In the genomic region with DNA sequence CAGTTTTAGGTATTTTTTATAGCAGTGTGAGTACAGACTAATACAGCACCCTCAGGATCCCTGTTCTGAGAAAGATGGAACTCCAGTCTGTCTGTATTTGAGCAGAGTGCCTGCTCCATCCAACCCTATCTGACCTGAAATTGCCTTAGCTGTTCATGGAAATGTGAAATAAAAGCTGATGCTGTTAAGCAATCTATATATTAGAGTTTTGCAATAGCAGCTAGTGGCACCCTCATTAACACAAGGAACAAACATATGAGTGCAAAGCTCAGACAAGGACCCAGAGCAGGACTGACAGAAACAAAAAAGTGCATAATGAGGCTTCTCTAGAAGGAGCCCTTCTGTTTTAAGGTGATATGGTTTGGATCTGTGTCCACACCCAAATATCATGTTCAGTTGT, we compare ENCODE assay signal across 19 cellular contexts.
DNase-seq lines count a peak whose midpoint lies in the region; ATAC-seq and TF ChIP-seq lines count a peak whose summit lies in the region.
"Had no signal": no experiment of that assay in that cellular context is flagged by ENCODE, and none has a peak within 500 bp of the region (broad histone marks: within the 10 kb centered on the region; RNA-seq: fewer than 3 reads in every experiment).

No MANE protein-coding gene starts in this region.

- H3K36me3 Mint-ChIP-seq in MCF 10A (ENCODE audit: insufficient read depth, unreplicated experiment): no peaks in the 10 kb centered on the region
- peaks cover 8% of the 10 kb centered on the region for H3K36me3 Mint-ChIP-seq in stimulated activated memory B cell treated with anti-CD40 and anti-IgM and Interleukin-4, amounts not matched to agents 10 μg/mL and 1 μg/mL and 100 μg/mL, for 72 hours

- peaks cover 19% of the 10 kb centered on the region for H3K4me1 Mint-ChIP-seq in MCF 10A (ENCODE audit: insufficient read depth, unreplicated experiment)
- no peaks in the 10 kb centered on the region for H3K4me1 Mint-ChIP-seq in stimulated activated memory B cell treated with anti-CD40 and anti-IgM and Interleukin-4, amounts not matched to agents 10 μg/mL and 1 μg/mL and 100 μg/mL, for 72 hours
- H3K4me1 Mint-ChIP-seq: B cell had no signal

- TF ChIP-seq POLR2A in breast epithelium (IDR thresholded peaks at IDR 0.05): no peak
- TF ChIP-seq POLR2A in esophagus squamous epithelium (IDR thresholded peaks at IDR 0.05): no peak
- no peak for TF ChIP-seq POLR2A in upper lobe of left lung (IDR thresholded peaks at IDR 0.05)

- H3K36me3 ChIP-seq in breast epithelium (no peaks in the 10 kb centered on the region), adipocyte (ENCODE audit: control insufficient read depth, insufficient read depth, low read length, severe bottlenecking) (no peaks in the 10 kb centered on the region), esophagus squamous epithelium (no peaks in the 10 kb centered on the region), upper lobe of left lung (no peaks in the 10 kb centered on the region)

- intact Hi-C loops in MCF 10A (cut with micrococcal nuclease): no loop called here
- intact Hi-C loops in breast epithelium (cut with DNase I; ENCODE audit: low total_unique reads): no loop called here
- intact Hi-C loops in esophagus squamous epithelium (cut with DNase I): no loop called here

- H3K9me3 ChIP-seq in breast epithelium (peaks cover 6 to 10% of the 10 kb centered on the region in 2 donors), adipocyte (ENCODE audit: control insufficient read depth, low read length) (peaks cover 3% of the 10 kb centered on the region), esophagus squamous epithelium (peaks cover 0 to 13% (median 9%) of the 10 kb centered on the region in 3 donors), upper lobe of left lung (peaks cover 0 to 10% (median 3%) of the 10 kb centered on the region in 4 donors)

- no peak for ATAC-seq in stimulated activated memory B cell treated with anti-CD40 and anti-IgM and Interleukin-4, amounts not matched to agents 10 μg/mL and 1 μg/mL and 100 μg/mL, for 72 hours
- no peak for ATAC-seq in upper lobe of left lung (ENCODE audit: low FRiP score in 2 of 2)
- ATAC-seq: CD8-positive, alpha-beta T cell had no signal

- TF ChIP-seq EP300 in upper lobe of left lung (IDR thresholded peaks at IDR 0.05): no peak

- H3K27ac Mint-ChIP-seq in MCF 10A (ENCODE audit: low read depth, unreplicated experiment): peak overlapping the region; percentile 81
- H3K27ac Mint-ChIP-seq in stimulated activated memory B cell treated with anti-CD40 and anti-IgM and Interleukin-4, amounts not matched to agents 10 μg/mL and 1 μg/mL and 100 μg/mL, for 72 hours: no peak overlapping the region
- H3K27ac Mint-ChIP-seq: B cell; CD4-positive, alpha-beta T cell; CD8-positive, alpha-beta T cell had no signal

- H3K27ac ChIP-seq in breast epithelium (no peak overlapping the region), esophagus squamous epithelium (peak overlapping the region in 3 of 4 donors; percentile 28 to 77 (median 67)), upper lobe of left lung (no peak overlapping the region)
- H3K27ac ChIP-seq: BLaER1 treated with 17β-estradiol and CSF1 and Interleukin-3, amounts not matched to agents 10 nM and 100 nM; C4-2B had no signal

- BruUV-seq in MCF 10A (replicated peaks; lab: Mats Ljungman, UMichigan): no TSS peak

- DNase-seq in MCF 10A (ENCODE audit: unreplicated experiment) (no peak), breast epithelium (ENCODE audit: low spot score in 2 of 2) (no peak), AML-193 (lab: John Stamatoyannopoulos, UW) (peak; percentile 27 to 33), adipocyte (ENCODE audit: low read depth) (peak; percentile 28), esophagus squamous epithelium (lab: John Stamatoyannopoulos, UW) (no peak), upper lobe of left lung (no peak), NCI-H1048 (lab: John Stamatoyannopoulos, UW) (no peak)
- DNase-seq: 8988T; ACHN; Caco-2; Calu3; CD4-positive, alpha-beta T cell; CD8-positive, alpha-beta T cell; DMS79 treated with DMSO at 0.1 percent for 48 hours; GF-D8 had no signal

- CTCF ChIA-PET in MCF 10A (lab: Yijun Ruan, JAX): no interaction called here

- no peaks in the 10 kb centered on the region for H3K27me3 ChIP-seq in breast epithelium
- no peaks in the 10 kb centered on the region for H3K27me3 ChIP-seq in adipocyte (replicated peaks; ENCODE audit: control insufficient read depth, insufficient read depth, low read length)
- H3K27me3 ChIP-seq in esophagus squamous epithelium: no peaks in the 10 kb centered on the region
- no peaks in the 10 kb centered on the region for H3K27me3 ChIP-seq in upper lobe of left lung
- H3K27me3 ChIP-seq: BLaER1 treated with 17β-estradiol and CSF1 and Interleukin-3, amounts not matched to agents 10 nM and 100 nM had no signal

- H3K4me3 ChIP-seq in breast epithelium (no peak overlapping the region), adipocyte (ENCODE audit: low read length) (no peak overlapping the region), esophagus squamous epithelium (no peak overlapping the region), upper lobe of left lung (no peak overlapping the region)
- H3K4me3 ChIP-seq: BLaER1 treated with 17β-estradiol and CSF1 and Interleukin-3, amounts not matched to agents 10 nM and 100 nM had no signal

- H3K9ac ChIP-seq in adipocyte (ENCODE audit: low read length): no peak overlapping the region
- H3K9ac ChIP-seq: BLaER1 treated with 17β-estradiol and CSF1 and Interleukin-3, amounts not matched to agents 10 nM and 100 nM had no signal

- no peak for TF ChIP-seq CTCF in MCF 10A (IDR thresholded peaks at IDR 0.05; ENCODE audit: unreplicated experiment)
- TF ChIP-seq CTCF in breast epithelium (IDR thresholded peaks at IDR 0.05): no peak
- no peak for TF ChIP-seq CTCF in esophagus squamous epithelium (IDR thresholded peaks at IDR 0.05)
- no peak for TF ChIP-seq CTCF in upper lobe of left lung (IDR thresholded peaks at IDR 0.05)

- peaks cover 9% of the 10 kb centered on the region for H3K9me3 Mint-ChIP-seq in MCF 10A (ENCODE audit: unreplicated experiment)
- peaks cover 23% of the 10 kb centered on the region for H3K9me3 Mint-ChIP-seq in stimulated activated memory B cell treated with anti-CD40 and anti-IgM and Interleukin-4, amounts not matched to agents 10 μg/mL and 1 μg/mL and 100 μg/mL, for 72 hours

- POLR2A ChIA-PET in MCF 10A (lab: Yijun Ruan, JAX): interaction anchor here (0.8 to 1.9 kb wide), 4 partner anchors 56 to 276 kb away, joined by 3 to 5 read pairs (median 4); no protein-coding TSS in a partner anchor

- H3K4me1 ChIP-seq in breast epithelium: peaks cover 0 to 8% of the 10 kb centered on the region in 2 donors
- peaks cover 18% of the 10 kb centered on the region for H3K4me1 ChIP-seq in adipocyte (ENCODE audit: control insufficient read depth, insufficient read depth, low read length)
- H3K4me1 ChIP-seq in esophagus squamous epithelium: peaks cover 12 to 45% (median 25%) of the 10 kb centered on the region in 3 donors
- H3K4me1 ChIP-seq in upper lobe of left lung: peaks cover 0 to 22% (median 9%) of the 10 kb centered on the region in 4 donors
- H3K4me1 ChIP-seq: BLaER1 treated with 17β-estradiol and CSF1 and Interleukin-3, amounts not matched to agents 10 nM and 100 nM had no signal

- H3K27me3 Mint-ChIP-seq in MCF 10A (ENCODE audit: insufficient read depth, unreplicated experiment): no peaks in the 10 kb centered on the region
- no peaks in the 10 kb centered on the region for H3K27me3 Mint-ChIP-seq in stimulated activated memory B cell treated with anti-CD40 and anti-IgM and Interleukin-4, amounts not matched to agents 10 μg/mL and 1 μg/mL and 100 μg/mL, for 72 hours
- H3K27me3 Mint-ChIP-seq: B cell; CD4-positive, alpha-beta T cell had no signal

- no peak overlapping the region for H3K4me3 Mint-ChIP-seq in MCF 10A (ENCODE audit: unreplicated experiment)
- H3K4me3 Mint-ChIP-seq in stimulated activated memory B cell treated with anti-CD40 and anti-IgM and Interleukin-4, amounts not matched to agents 10 μg/mL and 1 μg/mL and 100 μg/mL, for 72 hours: no peak overlapping the region
- H3K4me3 Mint-ChIP-seq: B cell; CD4-positive, alpha-beta T cell; CD8-positive, alpha-beta T cell had no signal

Comparison
In these comparisons a context has a peak if more than half of its experiments do, and no peak if none do; other contexts are left out.
1. DNase-seq: peak in AML-193 (2 of 2) and adipocyte (single experiment); none in MCF 10A (single experiment), breast epithelium (0 of 2), esophagus squamous epithelium (single experiment), upper lobe of left lung (0 of 2) and NCI-H1048 (single experiment).
2. H3K27ac ChIP-seq: peak in esophagus squamous epithelium (3 of 4); none in breast epithelium (0 of 2) and upper lobe of left lung (0 of 4).